8 cellular contexts compared by ENCODE assay signal in the genomic region with DNA sequence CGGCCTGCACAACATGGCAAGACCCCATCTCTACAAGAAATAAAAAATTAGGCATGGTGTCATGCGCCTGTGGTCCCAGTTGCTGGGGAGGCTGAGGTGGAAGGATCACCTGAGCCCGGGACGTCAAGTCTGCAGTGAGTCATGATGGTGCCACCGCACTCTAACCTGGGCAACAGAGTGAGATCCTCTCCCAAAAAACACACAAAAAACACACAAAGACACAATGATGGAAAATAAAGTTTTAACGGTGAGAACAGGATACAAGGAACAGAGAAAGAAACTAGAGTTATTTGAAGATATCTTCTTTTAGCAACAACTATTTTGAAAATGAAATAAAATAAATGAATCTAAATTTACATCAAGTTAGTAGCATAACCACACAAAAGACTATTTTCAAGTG.
"Had no signal": no experiment of that assay in that cellular context is flagged by ENCODE, and none has a peak within 500 bp of the region (broad histone marks: within the 10 kb centered on the region; RNA-seq: fewer than 3 reads in every experiment).

No MANE protein-coding gene starts in this region.

- ATAC-seq: GM12878 had no signal

- FAIRE-seq: G401.6, GM12878, GM12891, GM12892, GM18507, GM19239 had no signal

- DNase-seq: GDM1, GF-D8 had no signal

- H3K4me3 ChIP-seq: GM12878 had no signal
